25 cellular contexts compared by ENCODE assay signal in genomic region chr7:157274991-157275427, GRCh38.
DNase-seq lines count a peak whose midpoint lies in the region; ATAC-seq and TF ChIP-seq lines count a peak whose summit lies in the region.
"Had no signal": no experiment of that assay in that cellular context is flagged by ENCODE, and none has a peak within 500 bp of the region (broad histone marks: within the 10 kb centered on the region; RNA-seq: fewer than 3 reads in every experiment).

No MANE protein-coding gene starts in this region.

- H3K9me3 Mint-ChIP-seq in CD14-positive monocyte (no peaks in the 10 kb centered on the region), chondrocyte (ENCODE audit: low read depth) (no peaks in the 10 kb centered on the region)
- H3K9me3 Mint-ChIP-seq in natural killer cell treated with Interleukin-12 subunit alpha and Interleukin-12 subunit beta and Interleukin-15 and Interleukin-18, amount 100 ng/mL, for 72 hours = no peaks in the 10 kb centered on the region
- H3K9me3 Mint-ChIP-seq: activated naive CD4-positive, alpha-beta T cell treated with anti-CD3 and anti-CD28 coated beads, Interleukin-2, amount 50 U/mL, for 72 hours; activated T-helper 1 cell treated with anti-CD3 and anti-CD28 coated beads, Interleukin-12 subunit alpha, Interleukin-12 subunit beta, Interleukin-2, Interleukin-4 antibody, amounts not matched to agents 30 ng/mL and 10 ng/mL and 1 ng/mL, durations not matched to agents 14 hours and 24 hours and 36 hours had no signal

- H3K27ac Mint-ChIP-seq in CD14-positive monocyte (peak overlapping the region; percentile 77 to 95 (median 89)), chondrocyte (ENCODE audit: unreplicated experiment) (no peak overlapping the region)
- H3K27ac Mint-ChIP-seq in natural killer cell treated with Interleukin-12 subunit alpha and Interleukin-12 subunit beta and Interleukin-15 and Interleukin-18, amount 100 ng/mL, for 72 hours = peak overlapping the region; percentile 71 to 90
- H3K27ac Mint-ChIP-seq: activated CD4-positive, alpha-beta T cell treated with anti-CD3 and anti-CD28 coated beads for 36 hours; activated T-helper 1 cell treated with anti-CD3 and anti-CD28 coated beads, Interleukin-12 subunit alpha, Interleukin-12 subunit beta, Interleukin-2, Interleukin-4 antibody, amounts not matched to agents 30 ng/mL and 10 ng/mL and 1 ng/mL, durations not matched to agents 14 hours and 24 hours and 36 hours had no signal

- ATAC-seq in natural killer cell treated with Interleukin-12 subunit alpha and Interleukin-12 subunit beta and Interleukin-15 and Interleukin-18, amount 100 ng/mL, for 72 hours = peak in 1 of 2 donors; percentile 34
- no peak for ATAC-seq in psoas muscle
- no peak for ATAC-seq in HG02610 (IDR thresholded peaks at IDR 0.05; ENCODE audit: unreplicated experiment)
- ATAC-seq: activated CD4-positive, alpha-beta T cell treated with anti-CD3 and anti-CD28 coated beads for 36 hours; activated naive CD4-positive, alpha-beta T cell treated with anti-CD3 and anti-CD28 coated beads, Interleukin-2, amount 50 U/mL, for 72 hours had no signal

- TF ChIP-seq CTCF in CD14-positive monocyte (IDR thresholded peaks at IDR 0.05) (no peak), chondrocyte (IDR thresholded peaks at IDR 0.05) (no peak), psoas muscle (IDR thresholded peaks at IDR 0.05) (no peak)

- H3K4me3 Mint-ChIP-seq in CD14-positive monocyte = peak overlapping the region; percentile 62 to 80
- H3K4me3 Mint-ChIP-seq in chondrocyte (ENCODE audit: unreplicated experiment) = no peak overlapping the region
- peak overlapping the region; percentile 43 for H3K4me3 Mint-ChIP-seq in natural killer cell treated with Interleukin-12 subunit alpha and Interleukin-12 subunit beta and Interleukin-15 and Interleukin-18, amount 100 ng/mL, for 72 hours
- H3K4me3 Mint-ChIP-seq: activated CD4-positive, alpha-beta T cell treated with anti-CD3 and anti-CD28 coated beads for 36 hours; activated T-helper 1 cell treated with anti-CD3 and anti-CD28 coated beads, Interleukin-12 subunit alpha, Interleukin-12 subunit beta, Interleukin-2, Interleukin-4 antibody, amounts not matched to agents 30 ng/mL and 10 ng/mL and 1 ng/mL, durations not matched to agents 14 hours and 24 hours and 36 hours had no signal

- no peaks in the 10 kb centered on the region for H3K9me3 ChIP-seq in psoas muscle
- H3K9me3 ChIP-seq: ascending aorta, BLaER1, HAP-1, vagina had no signal

- intact Hi-C loops in CD14-positive monocyte (cut with micrococcal nuclease) (loop anchor here (10.0 kb wide), 2 partner anchors 60 to 320 kb away; partner anchors contain the start of gene DNAJB6 (in 2 of the 2)), psoas muscle (cut with DNase I) (loop anchor here (10.0 kb wide), 2 partner anchors 60 to 130 kb away; partner anchors contain the start of gene DNAJB6 (in 1 of the 2))

- H3K4me1 Mint-ChIP-seq in CD14-positive monocyte (peaks cover 50% of the 10 kb centered on the region), chondrocyte (ENCODE audit: low read depth) (peaks cover 46% of the 10 kb centered on the region)
- peaks cover 33 to 45% of the 10 kb centered on the region in 2 donors for H3K4me1 Mint-ChIP-seq in natural killer cell treated with Interleukin-12 subunit alpha and Interleukin-12 subunit beta and Interleukin-15 and Interleukin-18, amount 100 ng/mL, for 72 hours (ENCODE audit: low read depth in 2 of 2)

- peaks cover 3 to 9% (median 7%) of the 10 kb centered on the region in 3 donors for H3K27me3 Mint-ChIP-seq in CD14-positive monocyte (ENCODE audit: low read depth in 3 of 3)
- no peaks in the 10 kb centered on the region for H3K27me3 Mint-ChIP-seq in chondrocyte (ENCODE audit: low read depth)
- H3K27me3 Mint-ChIP-seq in natural killer cell treated with Interleukin-12 subunit alpha and Interleukin-12 subunit beta and Interleukin-15 and Interleukin-18, amount 100 ng/mL, for 72 hours = no peaks in the 10 kb centered on the region

- peak; percentile 68 for DNase-seq in CD14-positive monocyte (ENCODE audit: low spot score)
- peak; percentile 45 for DNase-seq in LHCN-M2 (ENCODE audit: low read depth)
- peak; percentile 64 for DNase-seq in chondrocyte (ENCODE audit: low spot score)
- DNase-seq in natural killer cell treated with Interleukin-12 subunit alpha and Interleukin-12 subunit beta and Interleukin-15 and Interleukin-18, amount 100 ng/mL, for 72 hours (ENCODE audit: low spot score) = no peak
- no peak for DNase-seq in 8988T
- DNase-seq in HuH-7 (ENCODE audit: low spot score) = no peak
- no peak for DNase-seq in psoas muscle
- DNase-seq: ACHN; activated CD4-positive, alpha-beta T cell treated with anti-CD3 and anti-CD28 coated beads for 36 hours; caudate nucleus; MM.1S; NCI-H1694 treated with DMSO at 0.1 percent for 48 hours; NCI-H69; stimulated activated naive CD4-positive, alpha-beta T cell; T-helper 2 cell had no signal

- no peak overlapping the region for H3K27ac ChIP-seq in psoas muscle
- H3K27ac ChIP-seq: ascending aorta, SK-N-MC, vagina had no signal

- peaks cover 0 to 21% (median 6%) of the 10 kb centered on the region in 3 donors for H3K27me3 ChIP-seq in psoas muscle (ENCODE audit: insufficient read depth in 3 of 3, low read length in 2 of 3)
- H3K27me3 ChIP-seq: ascending aorta, BLaER1, vagina had no signal

- H3K4me3 ChIP-seq in psoas muscle = no peak overlapping the region
- H3K4me3 ChIP-seq: ascending aorta, BLaER1, HAP-1, lung, SK-N-MC, smooth muscle cell, vagina had no signal

- H3K36me3 Mint-ChIP-seq in CD14-positive monocyte = peaks cover 14 to 17% of the 10 kb centered on the region in 2 donors
- peaks cover 8% of the 10 kb centered on the region for H3K36me3 Mint-ChIP-seq in chondrocyte (ENCODE audit: low read depth)
- no peaks in the 10 kb centered on the region for H3K36me3 Mint-ChIP-seq in natural killer cell treated with Interleukin-12 subunit alpha and Interleukin-12 subunit beta and Interleukin-15 and Interleukin-18, amount 100 ng/mL, for 72 hours
- H3K36me3 Mint-ChIP-seq: activated naive CD4-positive, alpha-beta T cell treated with anti-CD3 and anti-CD28 coated beads, Interleukin-2, amount 50 U/mL, for 72 hours had no signal

- H3K4me1 ChIP-seq in psoas muscle = peaks cover 11% of the 10 kb centered on the region

- peaks cover 0 to 12% of the 10 kb centered on the region in 2 donors for H3K36me3 ChIP-seq in psoas muscle (ENCODE audit: insufficient read depth in 1 of 2, low read depth in 1 of 2)

- 60 to 65% (median 65%) methylated on average over 12 of the region's 12 CpGs for WGBS in psoas muscle, 3 donors

Comparison
In these comparisons a context has a peak if more than half of its experiments do, and no peak if none do; other contexts are left out.
1. DNase-seq: peak in CD14-positive monocyte (single experiment), LHCN-M2 (single experiment) and chondrocyte (single experiment); none in natural killer cell treated with Interleukin-12 subunit alpha and Interleukin-12 subunit beta and Interleukin-15 and Interleukin-18, amount 100 ng/mL, for 72 hours (single experiment), 8988T (single experiment), HuH-7 (single experiment) and psoas muscle (0 of 2).